ENCODE assay signal across 14 cellular contexts in genomic region chr3:16200411-16200810, GRCh38. TPM values are rescaled to one million over a fixed set of nuclear protein-coding genes. Genes with fewer than 3 reads are reported as not detected.
DNase-seq lines count a peak whose midpoint lies in the region; ATAC-seq, FAIRE-seq and TF ChIP-seq lines count a peak whose summit lies in the region.
"Had no signal": no experiment of that assay in that cellular context is flagged by ENCODE, and none has a peak within 500 bp of the region (broad histone marks: within the 10 kb centered on the region; RNA-seq: fewer than 3 reads in every experiment).

No MANE protein-coding gene starts in this region.

- no peak for FAIRE-seq in bronchial epithelial cell (lab: Jason Lieb, UNC)

- H3K36me3 ChIP-seq in bronchial epithelial cell (ENCODE audit: control insufficient read depth, insufficient read depth, low read length), result no peaks in the 10 kb centered on the region
- H3K36me3 ChIP-seq: neutrophil had no signal

- peak in 2 of 3 donors; percentile 16 to 20 for DNase-seq in stimulated activated CD4-positive, alpha-beta T cell treated with anti-CD3 and anti-CD28 coated beads, TNF-alpha, amount 100 ng/mL, for 48 hours (ENCODE audit: low read depth in 3 of 3)
- DNase-seq in stimulated activated CD4-positive, alpha-beta T cell treated with anti-CD3 and anti-CD28 coated beads, Interleukin-12 subunit alpha, Interleukin-12 subunit beta, amount 100 ng/mL, for 4 hours, result no peak
- DNase-seq in OCI-M1 (lab: John Stamatoyannopoulos, UW), result peak; percentile 70
- DNase-seq in bronchial epithelial cell (ENCODE audit: low read depth), result peak; percentile 29
- DNase-seq in NCI-H1694 (lab: John Stamatoyannopoulos, UW), result no peak
- no peak for DNase-seq in iPS-NIHi11 (ENCODE audit: low spot score)
- DNase-seq in T-helper 1 cell, result no peak
- DNase-seq: heart left ventricle; midbrain; right cardiac atrium; stimulated activated naive CD4-positive, alpha-beta T cell had no signal

- no peak overlapping the region for H3K4me3 ChIP-seq in bronchial epithelial cell (ENCODE audit: low read depth, low read length)
- H3K4me3 ChIP-seq: heart left ventricle had no signal

- TF ChIP-seq CTCF in bronchial epithelial cell (IDR thresholded peaks at IDR 0.05; ENCODE audit: insufficient read depth, low read length, severe bottlenecking), result no peak

- H3K27me3 ChIP-seq in bronchial epithelial cell (ENCODE audit: control insufficient read depth, insufficient read depth, low read length), result no peaks in the 10 kb centered on the region
- H3K27me3 ChIP-seq: heart left ventricle, neutrophil had no signal

- no peak for ATAC-seq in HG02938 (IDR thresholded peaks at IDR 0.05; ENCODE audit: unreplicated experiment)
- ATAC-seq: heart left ventricle, right cardiac atrium, SK-N-SH treated with all-trans-retinoic acid at 6 μM for 48 hours had no signal

RNA-seq across cellular contexts. Expression of gene GALNT15, which starts 25.9 kb away (rescaled TPM):
- 0.53 TPM in 1 of 2 replicates, not detected in the other for total RNA-seq in bronchial epithelial cell

Comparison
In these comparisons a context has a peak if more than half of its experiments do, and no peak if none do; other contexts are left out.
1. DNase-seq: peak in stimulated activated CD4-positive, alpha-beta T cell treated with anti-CD3 and anti-CD28 coated beads, TNF-alpha, amount 100 ng/mL, for 48 hours (2 of 3), OCI-M1 (single experiment) and bronchial epithelial cell (single experiment); none in stimulated activated CD4-positive, alpha-beta T cell treated with anti-CD3 and anti-CD28 coated beads, Interleukin-12 subunit alpha, Interleukin-12 subunit beta, amount 100 ng/mL, for 4 hours (single experiment), NCI-H1694 (single experiment), iPS-NIHi11 (single experiment) and T-helper 1 cell (0 of 5).